Comparison of ENCODE assay signal across 8 cellular contexts in the genomic region with DNA sequence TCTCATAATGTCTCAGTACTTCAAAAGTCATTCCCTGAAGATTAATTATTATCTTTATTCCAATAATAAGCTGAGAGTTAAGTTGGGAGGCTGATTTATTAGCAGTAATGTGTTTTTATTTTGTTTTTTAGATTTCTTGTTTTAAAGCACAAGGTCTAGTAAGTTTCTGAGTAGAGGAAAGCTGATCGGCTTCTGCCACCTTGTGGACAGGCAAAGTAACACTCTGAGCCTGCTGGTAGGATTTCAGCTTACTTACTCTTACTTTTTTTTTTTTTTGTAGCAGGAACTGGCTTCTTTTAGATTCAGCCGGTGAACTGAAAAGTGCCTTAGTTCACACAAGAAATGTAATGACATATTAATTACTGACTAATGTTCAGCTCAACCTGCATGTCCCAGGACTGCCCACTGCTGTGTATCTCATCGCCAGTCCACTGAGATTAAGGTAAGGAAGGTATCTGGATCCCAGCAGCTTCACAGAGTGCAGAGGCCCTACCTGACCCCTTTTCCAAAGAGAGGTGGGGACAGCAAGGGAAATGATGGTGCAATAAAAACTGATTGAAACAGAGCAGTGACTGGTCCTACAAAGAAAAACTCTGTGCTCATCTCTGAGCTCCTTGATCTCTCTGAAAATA.
DNase-seq lines count a peak whose midpoint lies in the region; ATAC-seq, FAIRE-seq and TF ChIP-seq lines count a peak whose summit lies in the region.

No MANE protein-coding gene starts in this region.

- H3K4me3 Mint-ChIP-seq in stimulated activated naive CD8-positive, alpha-beta T cell treated with anti-CD3 and anti-CD28 coated beads, Interleukin-15, amount 100 ng/mL, for 72 hours: no peak overlapping the region
- no peak overlapping the region for H3K4me3 Mint-ChIP-seq in effector memory CD8-positive, alpha-beta T cell

- H3K4me3 ChIP-seq in HepG2 (replicated peaks in 1 of 3; ENCODE audit: insufficient read depth in 1 of 3, low read depth in 2 of 3, low read length in 3 of 3): no peak overlapping the region

- TF ChIP-seq EP300 in HepG2 (IDR thresholded peaks at IDR 0.05; ENCODE audit: low read depth in 2 of 2, low read length in 2 of 2) (no peak), HepG2 (CRISPR knock-in tag; IDR thresholded peaks at IDR 0.05; ENCODE audit: borderline replicate concordance) (no peak)

- intact Hi-C loops in HepG2 (cut with micrococcal nuclease; ENCODE audit: unreplicated experiment): loop anchor here (1.0 to 5.0 kb wide), 3 partner anchors 152 to 600 kb away; no protein-coding TSS in a partner anchor

- H3K27me3 Mint-ChIP-seq in stimulated activated naive CD8-positive, alpha-beta T cell treated with anti-CD3 and anti-CD28 coated beads, Interleukin-15, amount 100 ng/mL, for 72 hours: no peaks in the 10 kb centered on the region
- no peaks in the 10 kb centered on the region for H3K27me3 Mint-ChIP-seq in effector memory CD8-positive, alpha-beta T cell

- FAIRE-seq in G401.6 (lab: Jason Lieb, UNC) (peak; percentile 96), colon (lab: Jason Lieb, UNC) (peak; percentile 69), HepG2 (lab: Jason Lieb, UNC) (no peak)

- H3K4me1 Mint-ChIP-seq in stimulated activated naive CD8-positive, alpha-beta T cell treated with anti-CD3 and anti-CD28 coated beads, Interleukin-15, amount 100 ng/mL, for 72 hours: peaks cover 13% of the 10 kb centered on the region
- H3K4me1 Mint-ChIP-seq in effector memory CD8-positive, alpha-beta T cell (ENCODE audit: low read depth in 2 of 2): no peaks in the 10 kb centered on the region

- peak; percentile 63 for ATAC-seq in GM21526 (IDR thresholded peaks at IDR 0.05; ENCODE audit: low FRiP score, unreplicated experiment)
- peak; percentile 83 for ATAC-seq in SK-N-SH treated with all-trans-retinoic acid at 6 μM for 48 hours
- peak; percentile 87 for ATAC-seq in HepG2
- ATAC-seq in stimulated activated naive CD8-positive, alpha-beta T cell treated with anti-CD3 and anti-CD28 coated beads, Interleukin-15, amount 100 ng/mL, for 72 hours: peak; percentile 66
- no peak for ATAC-seq in effector memory CD8-positive, alpha-beta T cell (replicated peaks)

- DNase-seq in LoVo (ENCODE audit: low spot score): peak; percentile 48
- DNase-seq in HepG2 (ENCODE audit: low spot score): peak; percentile 59
- DNase-seq in stimulated activated naive CD8-positive, alpha-beta T cell treated with anti-CD3 and anti-CD28 coated beads, Interleukin-15, amount 100 ng/mL, for 72 hours: peak; percentile 34 to 51
- DNase-seq in effector memory CD8-positive, alpha-beta T cell: no peak

- in situ Hi-C loops in HepG2 (cut with HindIII; ENCODE audit: extremely low pct_ligation_motif_present, low pct_unique_long_range_greater_than_20kb): loop anchor here (5.0 kb wide), 1 partner anchor 602 kb away; no protein-coding TSS in a partner anchor

- BruUV-seq in HepG2 (replicated peaks; lab: Mats Ljungman, UMichigan): no TSS peak

- no peak overlapping the region for H3K9ac ChIP-seq in HepG2 (ENCODE audit: insufficient read depth, low read depth, low read length)

- H3K79me2 ChIP-seq in HepG2 (ENCODE audit: insufficient read depth, low read length): no peaks in the 10 kb centered on the region

- H3K9me3 Mint-ChIP-seq in stimulated activated naive CD8-positive, alpha-beta T cell treated with anti-CD3 and anti-CD28 coated beads, Interleukin-15, amount 100 ng/mL, for 72 hours: no peaks in the 10 kb centered on the region
- H3K9me3 Mint-ChIP-seq in effector memory CD8-positive, alpha-beta T cell: no peaks in the 10 kb centered on the region

- H3K36me3 Mint-ChIP-seq in effector memory CD8-positive, alpha-beta T cell (ENCODE audit: insufficient read depth): no peaks in the 10 kb centered on the region

- no peaks in the 10 kb centered on the region for H3K9me3 ChIP-seq in HepG2 (ENCODE audit: low read length)

- TF ChIP-seq POLR2A in HepG2 (IDR thresholded peaks at IDR 0.05; ENCODE audit: insufficient read depth in 1 of 2, low read depth in 2 of 2, low read length in 2 of 2): no peak

- TF ChIP-seq RAD21 in HepG2 (CRISPR knock-in tag; IDR thresholded peaks at IDR 0.05): peak; percentile 61

- CTCF ChIA-PET in HepG2 (lab: Yijun Ruan, JAX; ENCODE audit: low intra/inter-chr PET ratio, low total read pairs): interaction anchor here (0.9 to 2.3 kb wide), 4 partner anchors 151 to 600 kb away, joined by 3 to 31 read pairs (median 9); no protein-coding TSS in a partner anchor

- TF ChIP-seq CTCF in HepG2 (CRISPR knock-in tag; IDR thresholded peaks at IDR 0.05): peak; percentile 71

- no peak overlapping the region for H2AFZ ChIP-seq in HepG2 (ENCODE audit: low read length)

- H3K27ac Mint-ChIP-seq in stimulated activated naive CD8-positive, alpha-beta T cell treated with anti-CD3 and anti-CD28 coated beads, Interleukin-15, amount 100 ng/mL, for 72 hours: no peak overlapping the region
- no peak overlapping the region for H3K27ac Mint-ChIP-seq in effector memory CD8-positive, alpha-beta T cell

- 40% methylated on average over 3 of the region's 3 CpGs for WGBS in HepG2 (ENCODE audit: low lambda C conversion rate)

- peaks cover 10 to 18% of the 10 kb centered on the region in 2 experiments; a peak in 4 of 5 replicates for H3K36me3 ChIP-seq in HepG2 (replicated peaks in 1 of 2; ENCODE audit: control insufficient read depth in 1 of 2, insufficient read depth in 2 of 2, low read length in 2 of 2)

- no peaks in the 10 kb centered on the region for H4K20me1 ChIP-seq in HepG2 (ENCODE audit: insufficient read depth, low read length)

- H3K27me3 ChIP-seq in HepG2 (ENCODE audit: control insufficient read depth in 1 of 2, insufficient read depth in 2 of 2, low read length in 2 of 2): no peaks in the 10 kb centered on the region

- H3K27ac ChIP-seq in HepG2 (ENCODE audit: extremely low read length, insufficient read depth, low read length): no peak overlapping the region

- POLR2A ChIA-PET in HepG2 (lab: Yijun Ruan, JAX): no interaction called here

- H3K4me2 ChIP-seq in HepG2 (ENCODE audit: low read depth, low read length): no peak overlapping the region

- no peaks in the 10 kb centered on the region for H3K4me1 ChIP-seq in HepG2 (ENCODE audit: insufficient read depth, low read length)

TF ChIP-seq in SK-N-SH treated with all-trans-retinoic acid at 6 μM for 48 hours, 23 proteins besides CTCF, POLR2A, EP300 and RAD21 (continues in another document):
- TF ChIP-seq OSR1 (CRISPR knock-in tag; IDR thresholded peaks at IDR 0.05): no peak
- TF ChIP-seq RARB (CRISPR knock-in tag; IDR thresholded peaks at IDR 0.05): no peak
- TF ChIP-seq, protein P1, sequence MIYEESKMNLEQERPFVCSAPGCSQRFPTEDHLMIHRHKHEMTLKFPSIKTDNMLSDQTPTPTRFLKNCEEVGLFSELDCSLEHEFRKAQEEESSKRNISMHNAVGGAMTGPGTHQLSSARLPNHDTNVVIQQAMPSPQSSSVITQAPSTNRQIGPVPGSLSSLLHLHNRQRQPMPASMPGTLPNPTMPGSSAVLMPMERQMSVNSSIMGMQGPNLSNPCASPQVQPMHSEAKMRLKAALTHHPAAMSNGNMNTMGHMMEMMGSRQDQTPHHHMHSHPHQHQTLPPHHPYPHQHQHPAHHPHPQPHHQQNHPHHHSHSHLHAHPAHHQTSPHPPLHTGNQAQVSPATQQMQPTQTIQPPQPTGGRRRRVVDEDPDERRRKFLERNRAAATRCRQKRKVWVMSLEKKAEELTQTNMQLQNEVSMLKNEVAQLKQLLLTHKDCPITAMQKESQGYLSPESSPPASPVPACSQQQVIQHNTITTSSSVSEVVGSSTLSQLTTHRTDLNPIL (CRISPR knock-in tag; IDR thresholded peaks at IDR 0.05; ENCODE audit: low read depth): no peak
- no peak for TF ChIP-seq ARNTL (CRISPR knock-in tag; IDR thresholded peaks at IDR 0.05; ENCODE audit: borderline replicate concordance, low read depth)

TF ChIP-seq in HepG2, 621 proteins besides CTCF, POLR2A, EP300 and RAD21 (continues in another document):
- TF ChIP-seq, protein P2, sequence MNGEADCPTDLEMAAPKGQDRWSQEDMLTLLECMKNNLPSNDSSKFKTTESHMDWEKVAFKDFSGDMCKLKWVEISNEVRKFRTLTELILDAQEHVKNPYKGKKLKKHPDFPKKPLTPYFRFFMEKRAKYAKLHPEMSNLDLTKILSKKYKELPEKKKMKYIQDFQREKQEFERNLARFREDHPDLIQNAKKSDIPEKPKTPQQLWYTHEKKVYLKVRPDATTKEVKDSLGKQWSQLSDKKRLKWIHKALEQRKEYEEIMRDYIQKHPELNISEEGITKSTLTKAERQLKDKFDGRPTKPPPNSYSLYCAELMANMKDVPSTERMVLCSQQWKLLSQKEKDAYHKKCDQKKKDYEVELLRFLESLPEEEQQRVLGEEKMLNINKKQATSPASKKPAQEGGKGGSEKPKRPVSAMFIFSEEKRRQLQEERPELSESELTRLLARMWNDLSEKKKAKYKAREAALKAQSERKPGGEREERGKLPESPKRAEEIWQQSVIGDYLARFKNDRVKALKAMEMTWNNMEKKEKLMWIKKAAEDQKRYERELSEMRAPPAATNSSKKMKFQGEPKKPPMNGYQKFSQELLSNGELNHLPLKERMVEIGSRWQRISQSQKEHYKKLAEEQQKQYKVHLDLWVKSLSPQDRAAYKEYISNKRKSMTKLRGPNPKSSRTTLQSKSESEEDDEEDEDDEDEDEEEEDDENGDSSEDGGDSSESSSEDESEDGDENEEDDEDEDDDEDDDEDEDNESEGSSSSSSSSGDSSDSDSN (CRISPR knock-in tag; IDR thresholded peaks at IDR 0.05): no peak
- TF ChIP-seq STAG1 (CRISPR knock-in tag; IDR thresholded peaks at IDR 0.05): peak; percentile 79
- no peak for TF ChIP-seq KDM4B (CRISPR knock-in tag; IDR thresholded peaks at IDR 0.05)
- no peak for TF ChIP-seq HDAC1 (CRISPR knock-in tag; IDR thresholded peaks at IDR 0.05)
- TF ChIP-seq SMC3 (IDR thresholded peaks at IDR 0.05; ENCODE audit: low read length): peak; percentile 80
- TF ChIP-seq, protein P3, sequence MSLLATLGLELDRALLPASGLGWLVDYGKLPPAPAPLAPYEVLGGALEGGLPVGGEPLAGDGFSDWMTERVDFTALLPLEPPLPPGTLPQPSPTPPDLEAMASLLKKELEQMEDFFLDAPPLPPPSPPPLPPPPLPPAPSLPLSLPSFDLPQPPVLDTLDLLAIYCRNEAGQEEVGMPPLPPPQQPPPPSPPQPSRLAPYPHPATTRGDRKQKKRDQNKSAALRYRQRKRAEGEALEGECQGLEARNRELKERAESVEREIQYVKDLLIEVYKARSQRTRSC (CRISPR knock-in tag; IDR thresholded peaks at IDR 0.05; ENCODE audit: low read depth): no peak

Comparison
In these comparisons a context has a peak if more than half of its experiments do, and no peak if none do; other contexts are left out.
1. DNase-seq: peak in LoVo (single experiment), HepG2 (single experiment) and stimulated activated naive CD8-positive, alpha-beta T cell treated with anti-CD3 and anti-CD28 coated beads, Interleukin-15, amount 100 ng/mL, for 72 hours (2 of 2); none in effector memory CD8-positive, alpha-beta T cell (0 of 3).